In the genomic region with DNA sequence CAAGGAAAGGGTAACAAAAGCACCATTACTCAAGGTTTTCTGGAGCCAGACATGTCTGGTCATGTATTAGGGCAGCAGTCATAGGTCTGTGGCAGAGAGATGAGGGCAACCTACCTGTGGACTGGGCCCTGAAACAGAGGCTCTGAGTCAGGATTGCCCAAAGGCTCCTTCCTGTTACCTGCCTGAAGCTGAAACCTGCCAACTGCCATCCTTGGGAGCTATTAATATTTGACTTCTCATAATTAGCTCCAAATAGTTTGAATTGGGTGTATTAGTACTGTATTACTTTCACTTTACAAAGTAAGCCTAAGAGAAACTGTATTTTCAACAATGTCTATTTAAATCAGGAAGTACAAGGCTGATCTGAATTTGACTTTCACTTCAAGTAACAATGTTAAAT, we compare ENCODE assay signal across 13 cellular contexts.
DNase-seq lines count a peak whose midpoint lies in the region; ATAC-seq and TF ChIP-seq lines count a peak whose summit lies in the region.
"Had no signal": no experiment of that assay in that cellular context is flagged by ENCODE, and none has a peak within 500 bp of the region (broad histone marks: within the 10 kb centered on the region; RNA-seq: fewer than 3 reads in every experiment).

No MANE protein-coding gene starts in this region.

- H3K36me3 ChIP-seq in MM.1S (replicated peaks; ENCODE audit: insufficient read depth, low read length) = no peaks in the 10 kb centered on the region
- no peaks in the 10 kb centered on the region for H3K36me3 ChIP-seq in osteoblast (ENCODE audit: insufficient read depth, low read length)
- H3K36me3 ChIP-seq: neural progenitor cell had no signal

- no peaks in the 10 kb centered on the region for H3K4me1 ChIP-seq in MM.1S (ENCODE audit: low read length)
- H3K4me1 ChIP-seq in osteoblast (ENCODE audit: insufficient read depth, low read length) = no peaks in the 10 kb centered on the region
- H3K4me1 ChIP-seq: neural progenitor cell had no signal

- H3K27me3 ChIP-seq in MM.1S (replicated peaks; ENCODE audit: insufficient read depth, low read length) (no peaks in the 10 kb centered on the region), osteoblast (ENCODE audit: insufficient read depth, low read length) (no peaks in the 10 kb centered on the region)
- H3K27me3 ChIP-seq: neural progenitor cell had no signal

- no peak overlapping the region for H3K27ac ChIP-seq in MM.1S (ENCODE audit: low read length)
- no peak overlapping the region for H3K27ac ChIP-seq in osteoblast (ENCODE audit: low read depth, low read length)
- H3K27ac ChIP-seq: neural progenitor cell had no signal

- no peak for TF ChIP-seq CTCF in MM.1S (IDR thresholded peaks at IDR 0.05; ENCODE audit: low read length)
- TF ChIP-seq CTCF in osteoblast (IDR thresholded peaks at IDR 0.05; ENCODE audit: extremely low read depth, low read depth, low read length) = no peak

- H3K9me2 ChIP-seq in MM.1S (replicated peaks; ENCODE audit: insufficient read depth, low read length) = no peaks in the 10 kb centered on the region

- H3K79me2 ChIP-seq in MM.1S (ENCODE audit: low read length) = no peaks in the 10 kb centered on the region
- no peaks in the 10 kb centered on the region for H3K79me2 ChIP-seq in osteoblast (ENCODE audit: insufficient read depth, low read length)

- ATAC-seq in GM18907 (IDR thresholded peaks at IDR 0.05; ENCODE audit: unreplicated experiment) = peak; percentile 84
- ATAC-seq in HG02642 (IDR thresholded peaks at IDR 0.05; ENCODE audit: poor library complexity, unreplicated experiment) = peak; percentile 57
- no peak for ATAC-seq in activated CD4-positive, CD25-positive, alpha-beta regulatory T cell treated with anti-CD3 and anti-CD28 coated beads, Interleukin-2, amount 50 U/mL, for 24 hours
- ATAC-seq: HCT116 had no signal

- H3K4me2 ChIP-seq in MM.1S (ENCODE audit: low read depth, low read length) = no peak overlapping the region
- no peak overlapping the region for H3K4me2 ChIP-seq in osteoblast (ENCODE audit: insufficient read depth, low read length)
- H3K4me2 ChIP-seq: neural progenitor cell had no signal

- no peak overlapping the region for H3K9ac ChIP-seq in MM.1S (ENCODE audit: low read length)
- H3K9ac ChIP-seq: neural progenitor cell had no signal

- peak; percentile 17 for DNase-seq in MM.1S
- DNase-seq in osteoblast (ENCODE audit: insufficient read length, low spot score, missing footprints) = no peak
- no peak for DNase-seq in activated naive CD4-positive, alpha-beta T cell treated with anti-CD3 and anti-CD28 coated beads, Interleukin-2, amount 50 U/mL, for 16 hours
- DNase-seq in NAMALWA (ENCODE audit: low spot score) = no peak
- no peak for DNase-seq in COLO668 (lab: John Stamatoyannopoulos, UW; ENCODE audit: unreplicated experiment)
- DNase-seq: amygdala, NCI-H187, NCI-H446 treated with DMSO at 0.1 percent for 48 hours had no signal

- H3K4me3 ChIP-seq in MM.1S (ENCODE audit: low read length) (no peak overlapping the region), osteoblast (ENCODE audit: insufficient read depth, low read length) (no peak overlapping the region)
- H3K4me3 ChIP-seq: neural progenitor cell had no signal

- H4K20me1 ChIP-seq in MM.1S (ENCODE audit: insufficient read depth, low read length) (no peaks in the 10 kb centered on the region), osteoblast (ENCODE audit: insufficient read depth, low read length) (no peaks in the 10 kb centered on the region)

- H2AFZ ChIP-seq in MM.1S (ENCODE audit: low read length) (no peak overlapping the region), osteoblast (ENCODE audit: low read length) (peak overlapping the region; percentile 73)
- H2AFZ ChIP-seq: neural progenitor cell had no signal

- no peaks in the 10 kb centered on the region for H3F3A ChIP-seq in MM.1S (ENCODE audit: insufficient read depth, low read length)

- H3K9me3 ChIP-seq in MM.1S (replicated peaks; ENCODE audit: insufficient read depth, low read length) = no peaks in the 10 kb centered on the region
- H3K9me3 ChIP-seq in osteoblast (ENCODE audit: low read depth, low read length) = no peaks in the 10 kb centered on the region

Comparison
In these comparisons a context has a peak if more than half of its experiments do, and no peak if none do; other contexts are left out.
1. ATAC-seq: peak in GM18907 (single experiment) and HG02642 (single experiment); none in activated CD4-positive, CD25-positive, alpha-beta regulatory T cell treated with anti-CD3 and anti-CD28 coated beads, Interleukin-2, amount 50 U/mL, for 24 hours (0 of 2).